In genomic region chr2:16330012-16330411, GRCh38 we compare ENCODE assay signal across 30 cellular contexts.
DNase-seq lines count a peak whose midpoint lies in the region; ATAC-seq, FAIRE-seq and TF ChIP-seq lines count a peak whose summit lies in the region.
"Had no signal": no experiment of that assay in that cellular context is flagged by ENCODE, and none has a peak within 500 bp of the region (broad histone marks: within the 10 kb centered on the region; RNA-seq: fewer than 3 reads in every experiment).

No MANE protein-coding gene starts in this region.

- ATAC-seq in HepG2 = peak; percentile 48
- no peak for ATAC-seq in right lobe of liver
- no peak for ATAC-seq in HG03280 (IDR thresholded peaks at IDR 0.05; ENCODE audit: unreplicated experiment)
- ATAC-seq: activated T-helper 17 cell treated with anti-CD3 and anti-CD28 coated beads, Interleukin-2, amount 50 U/mL, for 72 hours; Right ventricle myocardium inferior; stimulated activated effector memory CD8-positive, alpha-beta T cell treated with anti-CD3 and anti-CD28 coated beads, Interleukin-12 subunit alpha, Interleukin-12 subunit beta, amount 100 ng/mL, for 72 hours had no signal

- no peaks in the 10 kb centered on the region for H3K9me3 ChIP-seq in HepG2 (ENCODE audit: low read length)
- H3K9me3 ChIP-seq in right lobe of liver = no peaks in the 10 kb centered on the region
- H3K9me3 ChIP-seq in right atrium auricular region = no peaks in the 10 kb centered on the region
- H3K9me3 ChIP-seq: heart right ventricle, neutrophil had no signal

- no peak overlapping the region for H3K27ac ChIP-seq in HepG2 (ENCODE audit: extremely low read length, insufficient read depth, low read length)
- H3K27ac ChIP-seq in right lobe of liver = no peak overlapping the region
- H3K27ac ChIP-seq in right atrium auricular region = no peak overlapping the region
- H3K27ac ChIP-seq: neutrophil had no signal

- peak overlapping the region; percentile 64 for H3K4me2 ChIP-seq in HepG2 (ENCODE audit: low read depth, low read length)

- peak overlapping the region in 2 of 3 experiments; percentile 29 to 35; a peak in 4 of 6 replicates for H3K4me3 ChIP-seq in HepG2 (replicated peaks in 1 of 3; ENCODE audit: insufficient read depth in 1 of 3, low read depth in 2 of 3, low read length in 3 of 3)
- no peak overlapping the region for H3K4me3 ChIP-seq in right lobe of liver
- H3K4me3 ChIP-seq in right atrium auricular region = no peak overlapping the region
- H3K4me3 ChIP-seq: heart right ventricle had no signal

- 0% methylated on average over 8 of the region's 8 CpGs for WGBS in HepG2 (ENCODE audit: low lambda C conversion rate)
- WGBS in right lobe of liver (ENCODE audit: insufficient coverage, low coverage, low lambda C conversion rate, missing lambda C conversion rate) = no CpG with 5 or more reads among the region's 8 CpGs

- FAIRE-seq in HepG2 (lab: Jason Lieb, UNC) (no peak), urothelium cell line (lab: Jason Lieb, UNC) (no peak)
- FAIRE-seq: G401.6, islet of Langerhans, small intestine had no signal

- BruUV-seq in HepG2 (replicated peaks; lab: Mats Ljungman, UMichigan) = TSS peak; percentile 91

- H3K36me3 Mint-ChIP-seq in glutamatergic neuron (ENCODE audit: unreplicated experiment) (peaks cover 9% of the 10 kb centered on the region), nephron (ENCODE audit: low read depth) (no peaks in the 10 kb centered on the region)
- H3K36me3 Mint-ChIP-seq: activated CD4-positive, alpha-beta memory T cell treated with anti-CD3 and anti-CD28 coated beads for 36 hours; activated naive CD8-positive, alpha-beta T cell; CD8-positive, alpha-beta memory T cell; stimulated activated effector memory CD8-positive, alpha-beta T cell treated with anti-CD3 and anti-CD28 coated beads, Interleukin-12 subunit alpha, Interleukin-12 subunit beta, amount 100 ng/mL, for 72 hours had no signal

- peaks cover 2% of the 10 kb centered on the region for H3K27me3 Mint-ChIP-seq in glutamatergic neuron (ENCODE audit: unreplicated experiment)
- H3K27me3 Mint-ChIP-seq in nephron (ENCODE audit: low read depth) = peaks cover 9% of the 10 kb centered on the region
- H3K27me3 Mint-ChIP-seq: activated CD4-positive, alpha-beta memory T cell treated with anti-CD3 and anti-CD28 coated beads for 36 hours had no signal

- peaks cover 20% of the 10 kb centered on the region for H3K4me1 ChIP-seq in HepG2 (ENCODE audit: insufficient read depth, low read length)
- H3K4me1 ChIP-seq in right lobe of liver = no peaks in the 10 kb centered on the region
- no peaks in the 10 kb centered on the region for H3K4me1 ChIP-seq in right atrium auricular region

- no peak for TF ChIP-seq RAD21 in HepG2 (CRISPR knock-in tag; IDR thresholded peaks at IDR 0.05)

- H3K4me1 Mint-ChIP-seq in glutamatergic neuron (ENCODE audit: low read depth, unreplicated experiment) (peaks cover 46% of the 10 kb centered on the region), nephron (peaks cover 60% of the 10 kb centered on the region)
- H3K4me1 Mint-ChIP-seq: activated B cell treated with CpG ODN at 0.5 μM for 24 hours; activated T-helper 17 cell treated with anti-CD3 and anti-CD28 coated beads, Interleukin-2, amount 50 U/mL, for 72 hours; CD8-positive, alpha-beta memory T cell; stimulated activated effector memory CD8-positive, alpha-beta T cell treated with anti-CD3 and anti-CD28 coated beads, Interleukin-12 subunit alpha, Interleukin-12 subunit beta, amount 100 ng/mL, for 72 hours had no signal

- H3K36me3 ChIP-seq in HepG2 (replicated peaks in 1 of 2; ENCODE audit: control insufficient read depth in 1 of 2, insufficient read depth in 2 of 2, low read length in 2 of 2) (no peaks in the 10 kb centered on the region), right lobe of liver (no peaks in the 10 kb centered on the region), right atrium auricular region (no peaks in the 10 kb centered on the region)
- H3K36me3 ChIP-seq: heart right ventricle, neutrophil had no signal

- H3K9me3 Mint-ChIP-seq in glutamatergic neuron (ENCODE audit: unreplicated experiment) (peaks cover 6% of the 10 kb centered on the region), nephron (no peaks in the 10 kb centered on the region)
- H3K9me3 Mint-ChIP-seq: activated B cell treated with CpG ODN at 0.5 μM for 24 hours; activated CD4-positive, alpha-beta memory T cell treated with anti-CD3 and anti-CD28 coated beads for 36 hours had no signal

- no peak overlapping the region for H3K9ac ChIP-seq in HepG2 (ENCODE audit: insufficient read depth, low read depth, low read length)

- in situ Hi-C loops in HepG2 (cut with HindIII; ENCODE audit: extremely low pct_ligation_motif_present, low pct_unique_long_range_greater_than_20kb) = no loop called here

- no peak for TF ChIP-seq POLR2A in HepG2 (IDR thresholded peaks at IDR 0.05; ENCODE audit: insufficient read depth in 1 of 2, low read depth in 2 of 2, low read length in 2 of 2)
- no peak for TF ChIP-seq POLR2A in right lobe of liver (IDR thresholded peaks at IDR 0.05)

- H3K27me3 ChIP-seq in HepG2 (ENCODE audit: control insufficient read depth in 1 of 2, insufficient read depth in 2 of 2, low read length in 2 of 2) (peaks cover 0 to 4% of the 10 kb centered on the region in 2 experiments; a peak in 3 of 5 replicates), right lobe of liver (no peaks in the 10 kb centered on the region), right atrium auricular region (no peaks in the 10 kb centered on the region)
- H3K27me3 ChIP-seq: heart right ventricle, neutrophil had no signal

- no peaks in the 10 kb centered on the region for H3K79me2 ChIP-seq in HepG2 (ENCODE audit: insufficient read depth, low read length)

- peak; percentile 15 for DNase-seq in HepG2 (ENCODE audit: low spot score)
- DNase-seq in right lobe of liver = no peak
- peak; percentile 52 for DNase-seq in glutamatergic neuron
- DNase-seq in urothelium cell line (ENCODE audit: low spot score) = peak; percentile 26
- no peak for DNase-seq in right atrium auricular region (ENCODE audit: low spot score)
- DNase-seq in activated CD4-positive, alpha-beta T cell treated with anti-CD3 and anti-CD28 coated beads, Interleukin-2, amount 50 U/mL, for 48 hours = no peak
- DNase-seq: activated B cell treated with CpG ODN at 0.5 μM for 24 hours; activated CD4-positive, alpha-beta memory T cell treated with anti-CD3 and anti-CD28 coated beads for 36 hours; activated CD8-positive, alpha-beta memory T cell treated with anti-CD3 and anti-CD28 coated beads, Interleukin-2, amount 50 U/mL, for 48 hours; AML-193; aorta; CD8-positive, alpha-beta memory T cell; cerebellar nuclear complex; DMS153; heart right ventricle; HFFc6; NCI-H1048; NCI-H1930; NCI-H345; NCI-H774; small intestine had no signal

- TF ChIP-seq CTCF in HepG2 (CRISPR knock-in tag; IDR thresholded peaks at IDR 0.05) (no peak), right lobe of liver (IDR thresholded peaks at IDR 0.05) (no peak), glutamatergic neuron (IDR thresholded peaks at IDR 0.05; ENCODE audit: partially characterized antibody, unreplicated experiment) (no peak), nephron (IDR thresholded peaks at IDR 0.05; ENCODE audit: unreplicated experiment in 3 of 3) (no peak), right atrium auricular region (IDR thresholded peaks at IDR 0.05) (no peak)

- POLR2A ChIA-PET in HepG2 (lab: Yijun Ruan, JAX) = interaction anchor here (0.8 to 1.7 kb wide), 2 partner anchors 16 to 95 kb away, joined by 4 to 6 read pairs; no protein-coding TSS in a partner anchor

- H3K4me3 Mint-ChIP-seq in glutamatergic neuron (ENCODE audit: unreplicated experiment) (peak overlapping the region; percentile 44), nephron (no peak overlapping the region)
- H3K4me3 Mint-ChIP-seq: activated B cell treated with CpG ODN at 0.5 μM for 24 hours; activated CD4-positive, alpha-beta memory T cell treated with anti-CD3 and anti-CD28 coated beads for 36 hours; activated naive CD8-positive, alpha-beta T cell; activated T-helper 17 cell treated with anti-CD3 and anti-CD28 coated beads, Interleukin-2, amount 50 U/mL, for 72 hours; CD8-positive, alpha-beta memory T cell; HFFc6; stimulated activated effector memory CD8-positive, alpha-beta T cell treated with anti-CD3 and anti-CD28 coated beads, Interleukin-12 subunit alpha, Interleukin-12 subunit beta, amount 100 ng/mL, for 72 hours had no signal

- CTCF ChIA-PET in HepG2 (lab: Yijun Ruan, JAX; ENCODE audit: low intra/inter-chr PET ratio, low total read pairs) = no interaction called here

- intact Hi-C loops in HepG2 (cut with micrococcal nuclease; ENCODE audit: unreplicated experiment) (no loop called here), right lobe of liver (cut with DNase I) (no loop called here)

- H3K27ac Mint-ChIP-seq in glutamatergic neuron (ENCODE audit: unreplicated experiment) = peak overlapping the region; percentile 80
- H3K27ac Mint-ChIP-seq in nephron = peak overlapping the region; percentile 74 to 88 (median 76)
- H3K27ac Mint-ChIP-seq: activated B cell treated with CpG ODN at 0.5 μM for 24 hours; activated CD4-positive, alpha-beta memory T cell treated with anti-CD3 and anti-CD28 coated beads for 36 hours; activated naive CD8-positive, alpha-beta T cell; activated T-helper 17 cell treated with anti-CD3 and anti-CD28 coated beads, Interleukin-2, amount 50 U/mL, for 72 hours; CD8-positive, alpha-beta memory T cell; HFFc6; stimulated activated effector memory CD8-positive, alpha-beta T cell treated with anti-CD3 and anti-CD28 coated beads, Interleukin-12 subunit alpha, Interleukin-12 subunit beta, amount 100 ng/mL, for 72 hours had no signal

- no peak overlapping the region for H2AFZ ChIP-seq in HepG2 (ENCODE audit: low read length)

- TF ChIP-seq EP300 in HepG2 (IDR thresholded peaks at IDR 0.05; ENCODE audit: low read depth in 2 of 2, low read length in 2 of 2) (no peak), HepG2 (CRISPR knock-in tag; IDR thresholded peaks at IDR 0.05; ENCODE audit: borderline replicate concordance) (no peak)

- H4K20me1 ChIP-seq in HepG2 (ENCODE audit: insufficient read depth, low read length) = no peaks in the 10 kb centered on the region

TF ChIP-seq in HepG2, 621 proteins besides CTCF, POLR2A, EP300 and RAD21:
- no peak for TF ChIP-seq ZNF563 (CRISPR knock-in tag; IDR thresholded peaks at IDR 0.05)
- TF ChIP-seq TCF7 (IDR thresholded peaks at IDR 0.05; ENCODE audit: low read depth) = 0 out of 2 replicates have a peak, but pooled peaks have one; percentile 12
- no peak for TF ChIP-seq ETV6 (CRISPR knock-in tag; conservative IDR thresholded peaks at IDR 0.05)
- 0 out of 2 replicates have a peak, but pooled peaks have one; percentile 4 for TF ChIP-seq ZBTB7B (CRISPR knock-in tag; IDR thresholded peaks at IDR 0.05)
- TF ChIP-seq KLF16 (CRISPR knock-in tag; IDR thresholded peaks at IDR 0.05) = no peak
- peak; percentile 82 for TF ChIP-seq ZNF263 (CRISPR knock-in tag; IDR thresholded peaks at IDR 0.05)

Comparison
In these comparisons a context has a peak if more than half of its experiments do, and no peak if none do; other contexts are left out.
1. DNase-seq: peak in HepG2 (single experiment), glutamatergic neuron (single experiment) and urothelium cell line (single experiment); none in right lobe of liver (0 of 3), right atrium auricular region (single experiment) and activated CD4-positive, alpha-beta T cell treated with anti-CD3 and anti-CD28 coated beads, Interleukin-2, amount 50 U/mL, for 48 hours (0 of 2).
2. H3K4me3 ChIP-seq: peak in HepG2 (2 of 3); none in right lobe of liver (0 of 3) and right atrium auricular region (0 of 2).